In genomic region chr17:80565347-80566053, GRCh38 we compare ENCODE assay signal across 1 cellular context.
TF ChIP-seq lines count a peak whose summit lies in the region.

No MANE protein-coding gene starts in this region.

TF ChIP-seq in H1, 55 proteins besides CTCF, POLR2A, EP300 and RAD21:
- no peak for TF ChIP-seq SRF (IDR thresholded peaks at IDR 0.05; ENCODE audit: low read depth, low read length)
- TF ChIP-seq SIX5 (IDR thresholded peaks at IDR 0.05; ENCODE audit: low read depth, low read length) = no peak
- peak; percentile 41 for TF ChIP-seq RNF2 (IDR thresholded peaks at IDR 0.05; ENCODE audit: borderline replicate concordance, low read depth, low read length, missing control alignments, poor library complexity, severe bottlenecking)
- TF ChIP-seq CTBP2 (IDR thresholded peaks at IDR 0.05; ENCODE audit: borderline replicate concordance, insufficient read depth, insufficient read length, low read length) = no peak
- TF ChIP-seq JUN (IDR thresholded peaks at IDR 0.05; ENCODE audit: low read depth, low read length) = no peak
- TF ChIP-seq SP1 (IDR thresholded peaks at IDR 0.05; ENCODE audit: low read depth, low read length) = 0 out of 2 replicates have a peak, but pooled peaks have one; percentile 14
- TF ChIP-seq TCF12 (IDR thresholded peaks at IDR 0.05; ENCODE audit: low read depth, low read length) = peak; percentile 88
- peak; percentile 99 for TF ChIP-seq POLR2AphosphoS5 (IDR thresholded peaks at IDR 0.05; ENCODE audit: low read depth, low read length)
- TF ChIP-seq CEBPB (IDR thresholded peaks at IDR 0.05; ENCODE audit: low read depth, low read length) = 0 out of 2 replicates have a peak, but pooled peaks have one; percentile 1
- TF ChIP-seq ASH2L (IDR thresholded peaks at IDR 0.05; ENCODE audit: low read length) = no peak
- 0 out of 2 replicates have a peak, but pooled peaks have one; percentile 22 for TF ChIP-seq ZNF274 (IDR thresholded peaks at IDR 0.05; ENCODE audit: borderline replicate concordance, extremely low read depth, low read length)
- TF ChIP-seq MAX (IDR thresholded peaks at IDR 0.05) = 0 out of 2 replicates have a peak, but pooled peaks have one; percentile 10
- TF ChIP-seq KDM4A (IDR thresholded peaks at IDR 0.05; ENCODE audit: low read depth, low read length, severe bottlenecking) = no peak
- TF ChIP-seq CBX5 (IDR thresholded peaks at IDR 0.05; ENCODE audit: low read depth, low read length) = no peak
- no peak for TF ChIP-seq KDM5A (IDR thresholded peaks at IDR 0.05; ENCODE audit: low read length)
- no peak for TF ChIP-seq BRCA1 (IDR thresholded peaks at IDR 0.05; ENCODE audit: low read depth, low read length)
- TF ChIP-seq HDAC6 (IDR thresholded peaks at IDR 0.05; ENCODE audit: low read depth, low read length) = peak; percentile 46
- TF ChIP-seq EZH2 (IDR thresholded peaks at IDR 0.05; ENCODE audit: low read depth, low read length, severe bottlenecking) = peak; percentile 36
